Comparison of ENCODE assay signal across 14 cellular contexts in genomic region chr2:42234056-42234455, GRCh38.
DNase-seq lines count a peak whose midpoint lies in the region; ATAC-seq, FAIRE-seq and TF ChIP-seq lines count a peak whose summit lies in the region.
"Had no signal": no experiment of that assay in that cellular context is flagged by ENCODE, and none has a peak within 500 bp of the region (broad histone marks: within the 10 kb centered on the region; RNA-seq: fewer than 3 reads in every experiment).

No MANE protein-coding gene starts in this region.

- H3K36me3 ChIP-seq in H1 (ENCODE audit: control insufficient read depth in 2 of 4, insufficient read depth in 4 of 4, low read length in 3 of 4) (no peaks in the 10 kb centered on the region), mesenchymal stem cell (ENCODE audit: control insufficient read depth in 1 of 2, insufficient read depth in 2 of 2, low read depth in 1 of 2, low read length in 2 of 2) (no peaks in the 10 kb centered on the region)

- H3K18ac ChIP-seq in H1 (ENCODE audit: extremely low read depth, low read length): no peak overlapping the region
- H3K18ac ChIP-seq in mesenchymal stem cell (ENCODE audit: low read depth in 1 of 2, low read length in 2 of 2): peak overlapping the region in 1 of 2 experiments; percentile 1

- H3K4me3 ChIP-seq in AG04450 (ENCODE audit: low read depth, low read length): no peak overlapping the region
- H3K4me3 ChIP-seq in H1 (ENCODE audit: extremely low read depth in 1 of 4, insufficient read depth in 2 of 4, low read depth in 3 of 4, low read length in 4 of 4): no peak overlapping the region
- H3K4me3 ChIP-seq in mesenchymal stem cell (ENCODE audit: insufficient read depth in 1 of 2, low read depth in 1 of 2, low read length in 2 of 2): no peak overlapping the region

- H3K4ac ChIP-seq in H1 (replicated peaks; ENCODE audit: insufficient read length, low read depth, low read length): no peak overlapping the region
- H3K4ac ChIP-seq in mesenchymal stem cell (ENCODE audit: low read depth in 1 of 2, low read length in 2 of 2): no peak overlapping the region

- CTCF ChIA-PET in AG04450 (lab: Charles Lee) (interaction anchor here (1.2 to 2.2 kb wide), 3 partner anchors 16 to 139 kb away, joined by 5 to 8 read pairs (median 6); no protein-coding TSS in a partner anchor), H1 (lab: Charles Lee; ENCODE audit: partially characterized antibody) (interaction anchor here (1.6 to 8.0 kb wide), 5 partner anchors 30 to 147 kb away, joined by 4 to 96 read pairs (median 6); no protein-coding TSS in a partner anchor)

- H3K14ac ChIP-seq in H1 (ENCODE audit: insufficient read length): no peak overlapping the region
- H3K14ac ChIP-seq in mesenchymal stem cell (ENCODE audit: low read length in 2 of 2): no peak overlapping the region

- H3K9ac ChIP-seq in H1 (replicated peaks in 1 of 4; ENCODE audit: extremely low read depth in 1 of 4, low read depth in 3 of 4, low read length in 3 of 4): 0 out of 7 replicates have a peak overlapping the region, but pooled peaks of 1 of the 4 experiments have one; percentile 10
- H3K9ac ChIP-seq in mesenchymal stem cell (ENCODE audit: low read length): peak overlapping the region; percentile 3

- TF ChIP-seq POLR2A in H1 (IDR thresholded peaks at IDR 0.05; ENCODE audit: control extremely low read depth in 1 of 2, low read depth in 2 of 2, low read length in 2 of 2): no peak

- 81% methylated on average over 5 of the region's 5 CpGs; no CpG with 5 or more reads in 1 of the 2 experiments for WGBS in H1 (ENCODE audit: extremely low coverage in 1 of 2, insufficient coverage in 1 of 2, insufficient read length in 1 of 2, insufficient replicate concordance in 2 of 2, low coverage in 1 of 2, low lambda C conversion rate in 2 of 2, missing lambda C conversion rate in 1 of 2), 2 experiments
- 9% methylated on average over 5 of the region's 5 CpGs for WGBS in mesenchymal stem cell

- DNase-seq in AG04450 (ENCODE audit: low read depth, low spot score): peak; percentile 73
- DNase-seq in HS-27A (ENCODE audit: low read depth): peak; percentile 19
- no peak for DNase-seq in H1 (ENCODE audit: low read depth in 1 of 2, low spot score in 2 of 2)
- peak; percentile 71 for DNase-seq in mesenchymal stem cell
- DNase-seq in AG08396 (ENCODE audit: low spot score): no peak
- DNase-seq in NCI-H2107 treated with DMSO at 0.1 percent for 48 hours (lab: John Stamatoyannopoulos, UW; ENCODE audit: unreplicated experiment): no peak
- no peak for DNase-seq in NCI-H345 treated with DMSO at 0.1 percent for 48 hours (lab: John Stamatoyannopoulos, UW; ENCODE audit: unreplicated experiment)
- DNase-seq: activated CD4-positive, alpha-beta T cell treated with anti-CD3 and anti-CD28 coated beads for 36 hours; activated T-cell treated with anti-CD3 and anti-CD28 coated beads, Interleukin-2, amount 50 U/mL, for 48 hours; erythroblast; NCI-H2081 treated with DMSO at 0.1 percent for 48 hours had no signal

- H3K27me3 ChIP-seq in AG04450 (ENCODE audit: control insufficient read depth, insufficient read depth, low read length) (no peaks in the 10 kb centered on the region), H1 (replicated peaks in 1 of 4; ENCODE audit: control insufficient read depth in 3 of 4, extremely low read depth in 1 of 4, insufficient read depth in 3 of 4, low read length in 3 of 4) (no peaks in the 10 kb centered on the region), mesenchymal stem cell (ENCODE audit: control insufficient read depth in 1 of 2, insufficient read depth in 1 of 2, low read length in 2 of 2) (no peaks in the 10 kb centered on the region)

- H3K9me3 ChIP-seq in AG04450 (ENCODE audit: control insufficient read depth, insufficient read depth, low read length) (no peaks in the 10 kb centered on the region), H1 (ENCODE audit: insufficient read depth in 2 of 2, low read depth in 1 of 2, low read length in 1 of 2) (no peaks in the 10 kb centered on the region), mesenchymal stem cell (ENCODE audit: control insufficient read depth, low read length) (no peaks in the 10 kb centered on the region)

- peaks cover 2 to 7% of the 10 kb centered on the region in 2 experiments for H4K20me1 ChIP-seq in H1 (replicated peaks in 1 of 2; ENCODE audit: control insufficient read depth in 1 of 2, insufficient read depth in 2 of 2, low read length in 2 of 2)

- H3K4me1 ChIP-seq in H1 (replicated peaks in 1 of 4; ENCODE audit: control insufficient read depth in 3 of 4, insufficient read depth in 4 of 4, low read length in 3 of 4) (peaks cover 0 to 6% (median 1%) of the 10 kb centered on the region in 4 experiments; a peak in 3 of 7 replicates), mesenchymal stem cell (ENCODE audit: control insufficient read depth, insufficient read depth, low read depth, low read length) (peaks cover 13% of the 10 kb centered on the region)

- H3K79me2 ChIP-seq in H1 (ENCODE audit: control insufficient read depth in 1 of 2, insufficient read depth in 2 of 2, low read length in 2 of 2): peaks cover 0 to 65% of the 10 kb centered on the region in 2 experiments; a peak in 2 of 4 replicates

- H3K79me1 ChIP-seq in H1 (ENCODE audit: low read depth, low read length) (no peaks in the 10 kb centered on the region), mesenchymal stem cell (replicated peaks; ENCODE audit: low read length, poor library complexity, severe bottlenecking) (peaks cover 18% of the 10 kb centered on the region)

- H2BK120ac ChIP-seq in H1 (replicated peaks; ENCODE audit: low read depth, low read length) (no peak overlapping the region), mesenchymal stem cell (ENCODE audit: low read depth, low read length) (peak overlapping the region; percentile 34)

- H4K5ac ChIP-seq in H1 (ENCODE audit: insufficient read length, low read depth, low read length): no peak overlapping the region

- no peak overlapping the region for H2BK20ac ChIP-seq in H1 (ENCODE audit: low read length)

- no peak overlapping the region for H3K23ac ChIP-seq in H1 (ENCODE audit: insufficient read length)
- no peak overlapping the region for H3K23ac ChIP-seq in mesenchymal stem cell (ENCODE audit: low read length in 2 of 2)

- POLR2A ChIA-PET in AG04450 (lab: Yijun Ruan, JAX): interaction anchor here (0.9 kb wide), 2 partner anchors 13 to 92 kb away, joined by 3 read pairs; no protein-coding TSS in a partner anchor
- POLR2A ChIA-PET in H1 (lab: Charles Lee; ENCODE audit: partially characterized antibody): interaction anchor here (0.6 kb wide), 1 partner anchor 233 kb away, joined by 3 read pairs; no protein-coding TSS in a partner anchor

- H4K8ac ChIP-seq in H1 (ENCODE audit: extremely low read depth, insufficient read depth, low read length): no peak overlapping the region
- H4K8ac ChIP-seq in mesenchymal stem cell (ENCODE audit: low read length): peak overlapping the region; percentile 64

- no peak overlapping the region for H2BK5ac ChIP-seq in H1 (ENCODE audit: low read depth, low read length)
- no peak overlapping the region for H2BK5ac ChIP-seq in mesenchymal stem cell (ENCODE audit: low read depth, low read length, poor library complexity, severe bottlenecking)

- no peak overlapping the region for H2BK12ac ChIP-seq in H1 (ENCODE audit: low read depth, low read length)
- H2BK12ac ChIP-seq in mesenchymal stem cell (ENCODE audit: low read length in 2 of 2): no peak overlapping the region

- H3K27ac ChIP-seq in AG04450 (ENCODE audit: low read depth, low read length): peak overlapping the region; percentile 85
- no peak overlapping the region for H3K27ac ChIP-seq in H1 (ENCODE audit: low read depth, low read length)
- H3K27ac ChIP-seq in mesenchymal stem cell (ENCODE audit: low read length, poor library complexity, severe bottlenecking): peak overlapping the region; percentile 83

- H2BK15ac ChIP-seq in H1 (ENCODE audit: low read length) (no peak overlapping the region), mesenchymal stem cell (ENCODE audit: low read depth, poor library complexity, severe bottlenecking) (no peak overlapping the region)

- no peak for ATAC-seq in HG02981 (IDR thresholded peaks at IDR 0.05; ENCODE audit: unreplicated experiment)
- ATAC-seq: activated CD4-positive, alpha-beta T cell treated with anti-CD3 and anti-CD28 coated beads for 36 hours had no signal

- H3K4me2 ChIP-seq in H1 (ENCODE audit: insufficient read depth in 1 of 2, low read depth in 2 of 2, low read length in 2 of 2): no peak overlapping the region
- H3K4me2 ChIP-seq in mesenchymal stem cell (ENCODE audit: low read length, poor library complexity, severe bottlenecking): no peak overlapping the region

- H4K91ac ChIP-seq in H1 (replicated peaks; ENCODE audit: insufficient read length, low read length) (no peak overlapping the region), mesenchymal stem cell (ENCODE audit: low read length) (no peak overlapping the region)

- H2AFZ ChIP-seq in H1 (ENCODE audit: low read length): no peak overlapping the region
- no peak overlapping the region for H2AFZ ChIP-seq in mesenchymal stem cell (ENCODE audit: low read depth, low read length)

- no peak for TF ChIP-seq CTCF in AG04450 (IDR thresholded peaks at IDR 0.05; ENCODE audit: low read depth, low read length)
- no peak for TF ChIP-seq CTCF in H1 (IDR thresholded peaks at IDR 0.05; ENCODE audit: control extremely low read depth in 1 of 3, insufficient read depth in 1 of 3, low read depth in 1 of 3, low read length in 3 of 3)

- no peak overlapping the region for H3K56ac ChIP-seq in H1 (replicated peaks; ENCODE audit: insufficient read length, low read depth, low read length)

- no peak overlapping the region for H2AK5ac ChIP-seq in H1 (ENCODE audit: low read depth, low read length)
- H2AK5ac ChIP-seq in mesenchymal stem cell (ENCODE audit: low read length, severe bottlenecking): no peak overlapping the region

- TF ChIP-seq RAD21 in H1 (IDR thresholded peaks at IDR 0.05 in 1 of 2, conservative IDR thresholded peaks at IDR 0.05 in 1 of 2; ENCODE audit: low read depth in 2 of 2, low read length in 2 of 2): no peak

- FAIRE-seq in H1 (lab: Jason Lieb, UNC): peak; percentile 62
- FAIRE-seq: bronchial epithelial cell, urothelium cell line had no signal

- no peak for TF ChIP-seq EP300 in H1 (IDR thresholded peaks at IDR 0.05; ENCODE audit: borderline replicate concordance in 1 of 2, low read depth in 2 of 2, low read length in 2 of 2)

- H3K23me2 ChIP-seq in H1 (ENCODE audit: low read depth, low read length): no peaks in the 10 kb centered on the region

TF ChIP-seq in H1, 55 proteins besides CTCF, POLR2A, EP300 and RAD21:
- TF ChIP-seq TEAD4 (IDR thresholded peaks at IDR 0.05; ENCODE audit: low read depth, low read length) (0 out of 2 replicates have a peak, but pooled peaks have one; percentile 57), KDM5A (IDR thresholded peaks at IDR 0.05; ENCODE audit: low read length) (no peak)

Comparison
In these comparisons a context has a peak if more than half of its experiments do, and no peak if none do; other contexts are left out.
1. DNase-seq: peak in AG04450 (single experiment), HS-27A (single experiment) and mesenchymal stem cell (single experiment); none in H1 (0 of 2), AG08396 (single experiment), NCI-H2107 treated with DMSO at 0.1 percent for 48 hours (single experiment) and NCI-H345 treated with DMSO at 0.1 percent for 48 hours (single experiment).